Comparison of ENCODE assay signal across 8 cellular contexts in the genomic region with DNA sequence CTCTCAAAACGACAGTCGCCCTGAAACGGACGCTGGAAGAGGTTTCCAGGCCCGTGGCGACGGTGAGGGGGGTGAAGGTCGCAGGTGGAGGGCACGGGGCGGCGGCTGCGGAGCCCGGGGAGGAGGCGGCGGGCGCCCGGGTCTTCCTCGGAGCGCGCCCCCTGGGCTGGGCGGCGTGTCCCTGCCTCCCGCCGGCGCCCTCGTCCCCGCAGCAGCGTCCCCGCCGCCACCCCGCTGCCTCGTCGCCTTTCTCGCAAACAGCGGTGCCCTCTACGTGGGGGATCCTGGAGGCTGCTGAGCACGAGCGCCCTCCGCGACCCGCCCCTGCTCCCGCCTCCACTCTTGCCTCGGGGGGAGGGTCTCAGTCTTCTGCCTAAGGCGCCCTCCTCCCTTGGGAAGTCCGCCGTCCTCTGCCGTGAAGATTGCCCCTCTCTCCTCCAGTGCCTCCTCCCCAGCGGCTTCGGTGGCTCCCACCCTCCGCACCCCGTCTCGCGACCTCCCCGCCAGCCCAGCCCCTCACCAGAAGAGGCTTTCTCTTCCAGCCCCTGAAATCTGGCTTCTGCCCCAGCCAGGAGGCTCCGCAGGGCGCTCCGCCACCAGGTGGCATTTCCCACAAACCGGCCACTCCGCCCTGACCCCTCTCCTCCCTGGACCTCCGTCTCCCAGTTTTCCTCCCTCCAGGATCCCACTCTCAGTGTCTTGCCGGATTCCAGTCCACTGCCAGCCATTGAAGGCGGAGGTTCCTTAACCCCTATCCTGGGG.
DNase-seq lines count a peak whose midpoint lies in the region; ATAC-seq and TF ChIP-seq lines count a peak whose summit lies in the region.

No MANE protein-coding gene starts in this region.

- no peaks in the 10 kb centered on the region for H3K9me3 Mint-ChIP-seq in activated CD8-positive, alpha-beta T cell treated with anti-CD3 and anti-CD28 coated beads for 36 hours

- no peaks in the 10 kb centered on the region for H3K9me3 ChIP-seq in prostate gland
- H3K9me3 ChIP-seq in Karpas-422 (ENCODE audit: low read length): no peaks in the 10 kb centered on the region

- no peak for TF ChIP-seq POLR2A in prostate gland (IDR thresholded peaks at IDR 0.05)

- CTCF ChIA-PET in activated CD8-positive, alpha-beta T cell treated with anti-CD3 and anti-CD28 coated beads for 36 hours (lab: Charles Lee): interaction anchor here (0.6 to 1.6 kb wide), 2 partner anchors 140 kb away, joined by 3 to 4 read pairs; no protein-coding TSS in a partner anchor

- WGBS in prostate gland: 12% methylated on average over 53 of the region's 62 CpGs

- H3K27ac ChIP-seq in prostate gland (no peak overlapping the region), Karpas-422 (ENCODE audit: low read length) (no peak overlapping the region)

- POLR2A ChIA-PET in activated CD8-positive, alpha-beta T cell treated with anti-CD3 and anti-CD28 coated beads for 36 hours (lab: Charles Lee): no interaction called here

- peaks cover 11% of the 10 kb centered on the region for H3K4me1 Mint-ChIP-seq in activated CD8-positive, alpha-beta T cell treated with anti-CD3 and anti-CD28 coated beads for 36 hours (ENCODE audit: low read depth)

- intact Hi-C loops in activated CD8-positive, alpha-beta T cell treated with anti-CD3 and anti-CD28 coated beads for 36 hours (cut with micrococcal nuclease): no loop called here
- intact Hi-C loops in prostate gland (cut with DNase I): loop anchor here (5.0 to 10.0 kb wide), 2 partner anchors 264 to 372 kb away; partner anchors contain the start of gene AKT3

- no peaks in the 10 kb centered on the region for H3K36me3 ChIP-seq in prostate gland
- no peaks in the 10 kb centered on the region for H3K36me3 ChIP-seq in Karpas-422 (ENCODE audit: insufficient read depth, low read length)

- no peaks in the 10 kb centered on the region for H3K9me2 ChIP-seq in Karpas-422 (replicated peaks; ENCODE audit: insufficient read depth, low read length)

- DNase-seq in activated CD8-positive, alpha-beta T cell treated with anti-CD3 and anti-CD28 coated beads for 36 hours: peak; percentile 32
- DNase-seq in germinal center (ENCODE audit: low spot score) (peak; percentile 15), prostate gland (ENCODE audit: low spot score) (no peak), Karpas-422 (no peak), AG20443 (ENCODE audit: low spot score) (no peak), NCI-H1694 treated with DMSO at 0.1 percent for 48 hours (lab: John Stamatoyannopoulos, UW) (no peak), NCI-H1436 treated with DMSO at 0.1 percent for 48 hours (lab: John Stamatoyannopoulos, UW) (no peak)

- no peak overlapping the region for H2AFZ ChIP-seq in Karpas-422 (ENCODE audit: low read length)

- H4K20me1 ChIP-seq in Karpas-422 (ENCODE audit: insufficient read depth, low read depth, low read length): no peaks in the 10 kb centered on the region

- H3K4me3 Mint-ChIP-seq in activated CD8-positive, alpha-beta T cell treated with anti-CD3 and anti-CD28 coated beads for 36 hours: peak overlapping the region; percentile 69

- no peak overlapping the region for H3K9ac ChIP-seq in Karpas-422 (ENCODE audit: low read length)

- peaks cover 3% of the 10 kb centered on the region for H3K36me3 Mint-ChIP-seq in activated CD8-positive, alpha-beta T cell treated with anti-CD3 and anti-CD28 coated beads for 36 hours (ENCODE audit: low read depth)

- ATAC-seq in activated CD8-positive, alpha-beta T cell treated with anti-CD3 and anti-CD28 coated beads for 36 hours: peak; percentile 57

- H3K27me3 Mint-ChIP-seq in activated CD8-positive, alpha-beta T cell treated with anti-CD3 and anti-CD28 coated beads for 36 hours: no peaks in the 10 kb centered on the region

- no peak overlapping the region for H3K4me2 ChIP-seq in Karpas-422 (ENCODE audit: low read depth, low read length, poor library complexity, severe bottlenecking)

- H3K27ac Mint-ChIP-seq in activated CD8-positive, alpha-beta T cell treated with anti-CD3 and anti-CD28 coated beads for 36 hours: peak overlapping the region; percentile 55

- H3K4me3 ChIP-seq in GM08714 (ENCODE audit: low read length): peak overlapping the region; percentile 9; the same call in 1 of the 2 replicates
- H3K4me3 ChIP-seq in prostate gland: peak overlapping the region; percentile 40 to 48
- no peak overlapping the region for H3K4me3 ChIP-seq in Karpas-422 (ENCODE audit: low read length)

- no peak for TF ChIP-seq CTCF in activated CD8-positive, alpha-beta T cell treated with anti-CD3 and anti-CD28 coated beads for 36 hours (IDR thresholded peaks at IDR 0.05)
- TF ChIP-seq CTCF in prostate gland (IDR thresholded peaks at IDR 0.05): peak in 3 of 4 experiments; percentile 35 to 47 (median 40)

- H3K4me1 ChIP-seq in prostate gland (replicated peaks): no peaks in the 10 kb centered on the region
- H3K4me1 ChIP-seq in Karpas-422 (ENCODE audit: low read length): no peaks in the 10 kb centered on the region

- H3K79me2 ChIP-seq in Karpas-422 (ENCODE audit: low read length): no peaks in the 10 kb centered on the region

- H3K27me3 ChIP-seq in prostate gland (replicated peaks; ENCODE audit: insufficient read depth) (no peaks in the 10 kb centered on the region), Karpas-422 (ENCODE audit: low read length) (no peaks in the 10 kb centered on the region)

Comparison
In these comparisons a context has a peak if more than half of its experiments do, and no peak if none do; other contexts are left out.
1. DNase-seq: peak in activated CD8-positive, alpha-beta T cell treated with anti-CD3 and anti-CD28 coated beads for 36 hours (single experiment) and germinal center (single experiment); none in prostate gland (single experiment), Karpas-422 (single experiment), AG20443 (single experiment), NCI-H1694 treated with DMSO at 0.1 percent for 48 hours (single experiment) and NCI-H1436 treated with DMSO at 0.1 percent for 48 hours (single experiment).